17 cellular contexts compared by ENCODE assay signal in genomic region chr17:16973760-16974540, GRCh38. TPM values are rescaled to one million over a fixed set of nuclear protein-coding genes. Genes with fewer than 3 reads are reported as not detected.
DNase-seq lines count a peak whose midpoint lies in the region; ATAC-seq and TF ChIP-seq lines count a peak whose summit lies in the region.
"Had no signal": no experiment of that assay in that cellular context is flagged by ENCODE, and none has a peak within 500 bp of the region (broad histone marks: within the 10 kb centered on the region; RNA-seq: fewer than 3 reads in every experiment).

No MANE protein-coding gene starts in this region.

- H3K9me3 ChIP-seq in DOHH2 (ENCODE audit: control insufficient read depth, insufficient read depth, low read length) = no peaks in the 10 kb centered on the region
- H3K9me3 ChIP-seq in T-helper 17 cell (ENCODE audit: control insufficient read depth, low read length, poor library complexity, severe bottlenecking) = no peaks in the 10 kb centered on the region
- H3K9me3 ChIP-seq: tibial nerve had no signal

- no peak overlapping the region for H3K4me3 Mint-ChIP-seq in T-helper 17 cell
- H3K4me3 Mint-ChIP-seq: activated CD8-positive, alpha-beta T cell treated with anti-CD3 and anti-CD28 coated beads, Interleukin-2, amount 10 ng/mL, durations not matched to agents 7 days and 5 days; activated naive CD4-positive, alpha-beta T cell treated with anti-CD3 and anti-CD28 coated beads, Interleukin-2, amount 10 ng/mL, durations not matched to agents 7 days and 5 days; central memory CD8-positive, alpha-beta T cell; T-cell had no signal

- peaks cover 15% of the 10 kb centered on the region for H3K27me3 Mint-ChIP-seq in T-helper 17 cell
- H3K27me3 Mint-ChIP-seq: central memory CD8-positive, alpha-beta T cell had no signal

- H3K4me2 ChIP-seq in DOHH2 (ENCODE audit: low read length) = peak overlapping the region; percentile 81

- peak overlapping the region; percentile 9; the same call in 1 of the 2 replicates for H3K4me3 ChIP-seq in DOHH2 (ENCODE audit: low read length)
- H3K4me3 ChIP-seq: tibial nerve had no signal

- H3F3A ChIP-seq in DOHH2 (ENCODE audit: control insufficient read depth, insufficient read depth) = peaks cover 20% of the 10 kb centered on the region

- peaks cover 60% of the 10 kb centered on the region for H3K4me1 ChIP-seq in DOHH2 (ENCODE audit: control insufficient read depth, low read length)
- H3K4me1 ChIP-seq: tibial nerve had no signal

- H3K36me3 Mint-ChIP-seq in T-helper 17 cell (ENCODE audit: low read depth) = peaks cover 3% of the 10 kb centered on the region
- H3K36me3 Mint-ChIP-seq: activated naive CD4-positive, alpha-beta T cell treated with anti-CD3 and anti-CD28 coated beads, Interleukin-2, amount 10 ng/mL, durations not matched to agents 7 days and 5 days; T-cell had no signal

- no peaks in the 10 kb centered on the region for H3K9me2 ChIP-seq in DOHH2 (replicated peaks; ENCODE audit: control insufficient read depth, low read length)

- no peak for TF ChIP-seq CTCF in DOHH2 (IDR thresholded peaks at IDR 0.05; ENCODE audit: low read depth, low read length, poor library complexity, severe bottlenecking)

- ATAC-seq in GM18907 (IDR thresholded peaks at IDR 0.05; ENCODE audit: unreplicated experiment) (peak; percentile 32), HG03097 (IDR thresholded peaks at IDR 0.05; ENCODE audit: low FRiP score, unreplicated experiment) (peak; percentile 23), T-helper 17 cell (peak; percentile 46)
- ATAC-seq: activated CD8-positive, alpha-beta T cell treated with anti-CD3 and anti-CD28 coated beads, Interleukin-2, amount 10 ng/mL, durations not matched to agents 7 days and 5 days; T-cell had no signal

- no peaks in the 10 kb centered on the region for H3K36me3 ChIP-seq in DOHH2 (ENCODE audit: control insufficient read depth, low read length)
- H3K36me3 ChIP-seq: tibial nerve had no signal

- peaks cover 17% of the 10 kb centered on the region for H3K27me3 ChIP-seq in DOHH2 (ENCODE audit: control insufficient read depth, low read length)

- H3K4me1 Mint-ChIP-seq in T-helper 17 cell = peaks cover 13% of the 10 kb centered on the region

- no peak overlapping the region for H3K27ac Mint-ChIP-seq in T-helper 17 cell
- H3K27ac Mint-ChIP-seq: activated CD8-positive, alpha-beta T cell treated with anti-CD3 and anti-CD28 coated beads, Interleukin-2, amount 10 ng/mL, durations not matched to agents 7 days and 5 days; activated naive CD4-positive, alpha-beta T cell treated with anti-CD3 and anti-CD28 coated beads, Interleukin-2, amount 10 ng/mL, durations not matched to agents 7 days and 5 days; T-cell had no signal

- H3K79me2 ChIP-seq in DOHH2 (ENCODE audit: control insufficient read depth, low read length) = no peaks in the 10 kb centered on the region

- H4K20me1 ChIP-seq in DOHH2 (ENCODE audit: control insufficient read depth, insufficient read depth, low read depth, low read length) = no peaks in the 10 kb centered on the region

- DNase-seq in T-helper 17 cell (no peak), middle frontal gyrus (ENCODE audit: extremely low spot score, low spot score) (no peak), kidney tubule cell (ENCODE audit: low spot score) (no peak)
- DNase-seq in effector CD8-positive, alpha-beta T cell (lab: John Stamatoyannopoulos, UW) = no peak
- DNase-seq in stimulated activated naive CD4-positive, alpha-beta T cell treated with Interleukin-2 at 50 U/mL for 16 hours (lab: John Stamatoyannopoulos, UW) = no peak
- DNase-seq: activated CD8-positive, alpha-beta T cell treated with anti-CD3 and anti-CD28 coated beads, Interleukin-2, amount 10 ng/mL, durations not matched to agents 7 days and 5 days; activated naive CD4-positive, alpha-beta T cell treated with anti-CD3 and anti-CD28 coated beads, Interleukin-2, amount 10 ng/mL, durations not matched to agents 7 days and 5 days; EL; KBM-7; midbrain; NCI-H510A; T-cell had no signal

- no peak overlapping the region for H3K27ac ChIP-seq in DOHH2 (ENCODE audit: low read depth, low read length)

RNA-seq across cellular contexts. Expression of gene TNFRSF13B, which starts 2.0 kb away (rescaled TPM):
- total RNA-seq in T-helper 17 cell = 1 to 10 TPM in 1 of 2 donors, not detected in 1; 1.1 TPM
- total RNA-seq: activated CD8-positive, alpha-beta T cell treated with anti-CD3 and anti-CD28 coated beads, Interleukin-2, amount 10 ng/mL, durations not matched to agents 7 days and 5 days; tibial nerve had no signal
